Comparison of ENCODE assay signal across 1 cellular context in genomic region chr9:6764570-6765334, GRCh38.
TF ChIP-seq lines count a peak whose summit lies in the region.

No MANE protein-coding gene starts in this region.

TF ChIP-seq in HepG2, 621 proteins besides CTCF, POLR2A, EP300 and RAD21 (continued from another document):
- TF ChIP-seq MAFK (conservative IDR thresholded peaks at IDR 0.05 in 1 of 2, IDR thresholded peaks at IDR 0.05 in 1 of 2; ENCODE audit: low read length in 2 of 2) (0 out of 4 replicates have a peak, but pooled peaks have one; percentile 8 to 24), CBX2 (IDR thresholded peaks at IDR 0.05; ENCODE audit: low read depth, low read length) (no peak), CBX2 (CRISPR knock-in tag; IDR thresholded peaks at IDR 0.05; ENCODE audit: low read depth) (no peak), NR1H2 (CRISPR knock-in tag; IDR thresholded peaks at IDR 0.05; ENCODE audit: borderline replicate concordance, low read depth) (no peak), BHLHE40 (IDR thresholded peaks at IDR 0.05; ENCODE audit: low read length) (no peak), CHD4 (IDR thresholded peaks at IDR 0.05; ENCODE audit: borderline replicate concordance, low read length) (no peak), MAFF (IDR thresholded peaks at IDR 0.05; ENCODE audit: low read depth, low read length) (0 out of 2 replicates have a peak, but pooled peaks have one; percentile 12)
- TF ChIP-seq, protein P1, sequence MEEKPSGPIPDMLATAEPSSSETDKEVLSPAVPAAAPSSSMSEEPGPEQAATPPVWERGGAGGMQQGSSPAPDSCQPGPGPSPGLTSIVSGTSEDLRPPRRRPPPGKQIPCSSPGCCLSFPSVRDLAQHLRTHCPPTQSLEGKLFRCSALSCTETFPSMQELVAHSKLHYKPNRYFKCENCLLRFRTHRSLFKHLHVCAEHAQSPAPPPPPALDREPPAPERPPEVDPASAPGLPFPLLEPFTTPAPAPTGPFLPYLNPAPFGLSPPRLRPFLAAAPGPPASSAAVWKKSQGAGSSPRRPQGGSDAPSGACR (CRISPR knock-in tag; IDR thresholded peaks at IDR 0.05) = no peak
- TF ChIP-seq, protein P2, sequence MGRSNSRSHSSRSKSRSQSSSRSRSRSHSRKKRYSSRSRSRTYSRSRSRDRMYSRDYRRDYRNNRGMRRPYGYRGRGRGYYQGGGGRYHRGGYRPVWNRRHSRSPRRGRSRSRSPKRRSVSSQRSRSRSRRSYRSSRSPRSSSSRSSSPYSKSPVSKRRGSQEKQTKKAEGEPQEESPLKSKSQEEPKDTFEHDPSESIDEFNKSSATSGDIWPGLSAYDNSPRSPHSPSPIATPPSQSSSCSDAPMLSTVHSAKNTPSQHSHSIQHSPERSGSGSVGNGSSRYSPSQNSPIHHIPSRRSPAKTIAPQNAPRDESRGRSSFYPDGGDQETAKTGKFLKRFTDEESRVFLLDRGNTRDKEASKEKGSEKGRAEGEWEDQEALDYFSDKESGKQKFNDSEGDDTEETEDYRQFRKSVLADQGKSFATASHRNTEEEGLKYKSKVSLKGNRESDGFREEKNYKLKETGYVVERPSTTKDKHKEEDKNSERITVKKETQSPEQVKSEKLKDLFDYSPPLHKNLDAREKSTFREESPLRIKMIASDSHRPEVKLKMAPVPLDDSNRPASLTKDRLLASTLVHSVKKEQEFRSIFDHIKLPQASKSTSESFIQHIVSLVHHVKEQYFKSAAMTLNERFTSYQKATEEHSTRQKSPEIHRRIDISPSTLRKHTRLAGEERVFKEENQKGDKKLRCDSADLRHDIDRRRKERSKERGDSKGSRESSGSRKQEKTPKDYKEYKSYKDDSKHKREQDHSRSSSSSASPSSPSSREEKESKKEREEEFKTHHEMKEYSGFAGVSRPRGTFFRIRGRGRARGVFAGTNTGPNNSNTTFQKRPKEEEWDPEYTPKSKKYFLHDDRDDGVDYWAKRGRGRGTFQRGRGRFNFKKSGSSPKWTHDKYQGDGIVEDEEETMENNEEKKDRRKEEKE (IDR thresholded peaks at IDR 0.05) = no peak
